Comparison of ENCODE assay signal across 8 cellular contexts in genomic region chr2:218399391-218400166, GRCh38. TPM values are rescaled to one million over a fixed set of nuclear protein-coding genes. Genes with fewer than 3 reads are reported as not detected.
DNase-seq lines count a peak whose midpoint lies in the region; ATAC-seq, FAIRE-seq and TF ChIP-seq lines count a peak whose summit lies in the region.

TSS of gene CTDSP1 (plus strand) at chr2:218399868. CDS start at chr2:218400091, 223 bp downstream.

- peaks cover 29% of the 10 kb centered on the region for H3K4me1 Mint-ChIP-seq in activated naive CD8-positive, alpha-beta T cell treated with anti-CD3 and anti-CD28 coated beads, Interleukin-2, amount 10 ng/mL, durations not matched to agents 7 days and 5 days

- H3K4me1 ChIP-seq in pancreas (peaks cover 15 to 18% (median 16%) of the 10 kb centered on the region in 3 donors), thyroid gland (peaks cover 41 to 48% of the 10 kb centered on the region in 2 donors)

- WGBS in pancreas, 2 donors: 0% methylated on average over 49 to 75 of the region's 78 CpGs
- WGBS in thyroid gland, 2 donors: 0% methylated on average over 11 to 13 of the region's 78 CpGs

- H3K27me3 ChIP-seq in SU-DHL-6 (ENCODE audit: low read length) (no peaks in the 10 kb centered on the region), pancreas (no peaks in the 10 kb centered on the region), thyroid gland (no peaks in the 10 kb centered on the region)

- H3K9me3 Mint-ChIP-seq in activated naive CD8-positive, alpha-beta T cell treated with anti-CD3 and anti-CD28 coated beads, Interleukin-2, amount 10 ng/mL, durations not matched to agents 7 days and 5 days: no peaks in the 10 kb centered on the region

- intact Hi-C loops in head of caudate nucleus (cut with DNase I): loop anchor here (5.0 to 10.0 kb wide), 6 partner anchors 97 to 775 kb away; partner anchors contain the start of genes AAMP, BCS1L, CNOT9 and CNPPD1
- intact Hi-C loops in pancreas (cut with DNase I): loop anchor here in 2 of 3 donors (10.0 kb wide), 2 partner anchors 125 to 255 kb away; partner anchors contain the start of genes AAMP (in 1 of the 2), BCS1L (in 1 of the 2), PNKD (in 1 of the 2) and ZNF142 (in 1 of the 2)
- intact Hi-C loops in thyroid gland (cut with DNase I): loop anchor here (5.0 to 10.0 kb wide), 3 partner anchors 127 to 255 kb away; partner anchors contain the start of genes AAMP, BCS1L, CNOT9 and PNKD

- POLR2A ChIA-PET in activated naive CD8-positive, alpha-beta T cell treated with anti-CD3 and anti-CD28 coated beads, Interleukin-2, amount 10 ng/mL, durations not matched to agents 7 days and 5 days (lab: Charles Lee): interaction anchor here (1.1 to 1.5 kb wide), 3 partner anchors 109 to 129 kb away, joined by 3 to 7 read pairs (median 4); partner anchors contain the start of genes AAMP and PNKD

- no peaks in the 10 kb centered on the region for H3K27me3 Mint-ChIP-seq in activated naive CD8-positive, alpha-beta T cell treated with anti-CD3 and anti-CD28 coated beads, Interleukin-2, amount 10 ng/mL, durations not matched to agents 7 days and 5 days

- H2AFZ ChIP-seq in SU-DHL-6 (ENCODE audit: low read depth, low read length, severe bottlenecking): peak within 1 kb of the TSS; percentile 67

- H3K4me3 Mint-ChIP-seq in activated naive CD8-positive, alpha-beta T cell treated with anti-CD3 and anti-CD28 coated beads, Interleukin-2, amount 10 ng/mL, durations not matched to agents 7 days and 5 days: peak within 1 kb of the TSS; percentile 94

- TF ChIP-seq CTCF in SU-DHL-6 (IDR thresholded peaks at IDR 0.05; ENCODE audit: insufficient read depth, low read length, poor library complexity, severe bottlenecking) (no peak), pancreas (IDR thresholded peaks at IDR 0.05) (no peak), thyroid gland (IDR thresholded peaks at IDR 0.05) (peak in 3 of 6 experiments; percentile 18 to 34 (median 20))

- peak within 1 kb of the TSS; percentile 86 for H3K4me3 ChIP-seq in GM08714 (ENCODE audit: low read length)
- H3K4me3 ChIP-seq in SU-DHL-6 (ENCODE audit: insufficient read depth, low read length, poor library complexity, severe bottlenecking): peak within 1 kb of the TSS; percentile 95
- peak within 1 kb of the TSS; percentile 80 to 98 (median 90) for H3K4me3 ChIP-seq in pancreas
- H3K4me3 ChIP-seq in thyroid gland (replicated peaks in 1 of 3): peak within 1 kb of the TSS; percentile 43 to 100 (median 100)

- DNase-seq in NCI-H1105 (lab: John Stamatoyannopoulos, UW): peak; percentile 83
- peak; percentile 94 for DNase-seq in activated naive CD8-positive, alpha-beta T cell treated with anti-CD3 and anti-CD28 coated beads, Interleukin-2, amount 10 ng/mL, durations not matched to agents 7 days and 5 days
- DNase-seq in head of caudate nucleus: peak; percentile 90 to 98 (median 95)
- peak; percentile 97 to 99 (median 97) for DNase-seq in pancreas
- peak; percentile 98 to 99 for DNase-seq in thyroid gland

- H3F3A ChIP-seq in SU-DHL-6 (ENCODE audit: insufficient read depth): no peaks in the 10 kb centered on the region

- peak within 1 kb of the TSS; percentile 92 for H3K27ac Mint-ChIP-seq in activated naive CD8-positive, alpha-beta T cell treated with anti-CD3 and anti-CD28 coated beads, Interleukin-2, amount 10 ng/mL, durations not matched to agents 7 days and 5 days

- H3K9me3 ChIP-seq in SU-DHL-6 (ENCODE audit: insufficient read depth, low read length) (no peaks in the 10 kb centered on the region), pancreas (no peaks in the 10 kb centered on the region), thyroid gland (no peaks in the 10 kb centered on the region)

- peaks cover 5% of the 10 kb centered on the region for H3K36me3 Mint-ChIP-seq in activated naive CD8-positive, alpha-beta T cell treated with anti-CD3 and anti-CD28 coated beads, Interleukin-2, amount 10 ng/mL, durations not matched to agents 7 days and 5 days

- FAIRE-seq in pancreas (lab: Jason Lieb, UNC): no peak

- TF ChIP-seq POLR2A in thyroid gland (IDR thresholded peaks at IDR 0.05): peak; percentile 71 to 87

- ATAC-seq in HG02610 (IDR thresholded peaks at IDR 0.05; ENCODE audit: unreplicated experiment) (peak; percentile 44), pancreas (peak; percentile 42 to 67 (median 58))
- ATAC-seq in activated naive CD8-positive, alpha-beta T cell treated with anti-CD3 and anti-CD28 coated beads, Interleukin-2, amount 10 ng/mL, durations not matched to agents 7 days and 5 days (ENCODE audit: low read depth): peak; percentile 30

- H3K27ac ChIP-seq in SU-DHL-6 (ENCODE audit: low read depth, low read length) (peak within 1 kb of the TSS; percentile 70), pancreas (peak within 1 kb of the TSS; percentile 95 to 100 (median 98)), thyroid gland (peak within 1 kb of the TSS; percentile 99 to 100 (median 99))

- peaks cover 11% of the 10 kb centered on the region; the same call in 1 of the 2 replicates for H3K79me2 ChIP-seq in SU-DHL-6 (ENCODE audit: insufficient read depth, low read length)

- no peaks in the 10 kb centered on the region for H3K9me2 ChIP-seq in SU-DHL-6 (replicated peaks; ENCODE audit: insufficient read depth, low read length)

- H3K4me2 ChIP-seq in SU-DHL-6 (ENCODE audit: low read depth, low read length, poor library complexity, severe bottlenecking): peak within 1 kb of the TSS; percentile 63

- H3K36me3 ChIP-seq in SU-DHL-6 (ENCODE audit: low read length) (no peaks in the 10 kb centered on the region), pancreas (peaks cover 0 to 31% (median 11%) of the 10 kb centered on the region in 3 donors), thyroid gland (peaks cover 25 to 35% of the 10 kb centered on the region in 2 donors)

- peak within 1 kb of the TSS; percentile 96 for H3K9ac ChIP-seq in SU-DHL-6 (ENCODE audit: low read length)

- H4K20me1 ChIP-seq in SU-DHL-6 (ENCODE audit: low read depth, low read length): no peaks in the 10 kb centered on the region

RNA-seq across cellular contexts. Expression of gene CTDSP1, which starts in this region (rescaled TPM):
- total RNA-seq in activated naive CD8-positive, alpha-beta T cell treated with anti-CD3 and anti-CD28 coated beads, Interleukin-2, amount 10 ng/mL, durations not matched to agents 7 days and 5 days: 100 to 1,000 TPM; 169 to 174 TPM
- total RNA-seq in pancreas: 10 to 100 TPM; 54.2 to 90.8 (median 71.5) TPM
- polyA plus RNA-seq in pancreas: 10 to 100 TPM; 76.0 to 89.8 TPM
- total RNA-seq in thyroid gland: 100 to 1,000 TPM; 105 to 152 (median 127) TPM

Comparison
In these comparisons a context has a peak if more than half of its experiments do, and no peak if none do; other contexts are left out.
1. Peak in every context shown above with its lines: DNase-seq, ATAC-seq, H3K4me3 ChIP-seq and H3K27ac ChIP-seq.